In the genomic region with DNA sequence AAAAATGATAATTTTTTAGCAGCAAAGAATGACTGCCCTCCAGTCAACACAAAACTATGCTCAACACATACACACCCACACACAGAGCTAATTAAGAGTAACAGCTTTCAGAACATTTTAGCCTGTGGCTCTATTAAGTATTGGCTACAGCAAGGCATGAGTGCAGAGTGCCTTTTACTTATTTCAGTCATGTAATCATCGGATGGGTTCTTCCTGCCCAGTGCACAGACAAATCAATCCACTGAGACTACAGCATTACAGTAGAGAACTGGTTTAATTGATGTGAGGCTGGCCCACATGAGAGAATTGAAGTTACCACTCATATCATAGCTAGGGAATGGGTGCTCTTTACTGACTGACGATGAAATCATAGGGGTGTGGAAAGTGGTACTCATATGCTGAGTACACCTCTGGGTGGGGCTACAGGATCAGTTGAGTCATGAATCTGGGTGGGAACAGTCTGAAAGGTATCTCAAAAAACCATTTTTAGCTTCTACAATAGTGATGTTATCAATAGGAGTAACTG, we compare ENCODE assay signal across 1 cellular context.
TF ChIP-seq lines count a peak whose summit lies in the region.

No MANE protein-coding gene starts in this region.

TF ChIP-seq in Ishikawa, 13 proteins besides CTCF, POLR2A, EP300 and RAD21 (continued from another document):
- no peak for TF ChIP-seq REST (IDR thresholded peaks at IDR 0.05; ENCODE audit: low read depth)
- TF ChIP-seq CEBPB (IDR thresholded peaks at IDR 0.05) = no peak
- TF ChIP-seq ZBTB7A (IDR thresholded peaks at IDR 0.05; ENCODE audit: low read depth) = no peak
- no peak for TF ChIP-seq FOXM1 (IDR thresholded peaks at IDR 0.05; ENCODE audit: borderline replicate concordance, low read depth)
- no peak for TF ChIP-seq YY1 (IDR thresholded peaks at IDR 0.05; ENCODE audit: low read depth)
- TF ChIP-seq TAF1 (IDR thresholded peaks at IDR 0.05; ENCODE audit: low read depth) = no peak
- TF ChIP-seq CREB1 (IDR thresholded peaks at IDR 0.05; ENCODE audit: low read depth) = no peak
- TF ChIP-seq NFIC (IDR thresholded peaks at IDR 0.05) = no peak
- no peak for TF ChIP-seq USF1 (IDR thresholded peaks at IDR 0.05)
